ENCODE assay signal across 8 cellular contexts in genomic region chr16:30741461-30741914, GRCh38. TPM values are rescaled to one million over a fixed set of nuclear protein-coding genes. Genes with fewer than 3 reads are reported as not detected.
DNase-seq lines count a peak whose midpoint lies in the region; ATAC-seq and TF ChIP-seq lines count a peak whose summit lies in the region.

No MANE protein-coding gene starts in this region.

- POLR2A ChIA-PET in A673 (lab: Charles Lee; ENCODE audit: low non-redundant PET) = no interaction called here

- H3K4me1 ChIP-seq in A673 (ENCODE audit: insufficient read depth, low read length, poor library complexity, severe bottlenecking) = no peaks in the 10 kb centered on the region

- no TSS peak for BruUV-seq in A673 (replicated peaks; lab: Mats Ljungman, UMichigan)

- ATAC-seq in HG03196 (IDR thresholded peaks at IDR 0.05; ENCODE audit: unreplicated experiment) (no peak), HG03442 (IDR thresholded peaks at IDR 0.05; ENCODE audit: unreplicated experiment) (no peak), GM19455 (IDR thresholded peaks at IDR 0.05; ENCODE audit: unreplicated experiment) (no peak)

- no peaks in the 10 kb centered on the region for H3K9me3 ChIP-seq in A673 (ENCODE audit: low read depth, low read length, poor library complexity, severe bottlenecking)

- intact Hi-C loops in A673 (cut with micrococcal nuclease; ENCODE audit: unreplicated experiment) = no loop called here

- H3K27me3 ChIP-seq in A673 (replicated peaks; ENCODE audit: insufficient read depth, low read depth, low read length, poor library complexity) = no peaks in the 10 kb centered on the region

- peaks cover 54% of the 10 kb centered on the region for H3K36me3 ChIP-seq in A673 (ENCODE audit: insufficient read depth, low read length, poor library complexity, severe bottlenecking)

- DNase-seq in A673 (ENCODE audit: low spot score) (peak; percentile 25), HT-29 (ENCODE audit: low spot score) (peak; percentile 95), cardiac fibroblast (ENCODE audit: low read depth in 2 of 2) (peak; percentile 76 to 94), lung microvascular endothelial cell (ENCODE audit: low read depth in 2 of 2) (peak; percentile 58 to 93)
- DNase-seq in activated CD4-positive, alpha-beta T cell treated with anti-CD3 and anti-CD28 coated beads, Interleukin-2, amount 50 U/mL, for 48 hours = no peak

- TF ChIP-seq CTCF in A673 (conservative IDR thresholded peaks at IDR 0.05; ENCODE audit: low read depth, low read length) = no peak
- no peak for TF ChIP-seq CTCF in cardiac fibroblast (IDR thresholded peaks at IDR 0.05; ENCODE audit: low read depth, low read length)

- CTCF ChIA-PET in A673 (lab: Charles Lee) = no interaction called here

- no peak overlapping the region for H3K4me3 ChIP-seq in A673 (ENCODE audit: low read depth, low read length, poor library complexity, severe bottlenecking)
- no peak overlapping the region for H3K4me3 ChIP-seq in cardiac fibroblast (replicated peaks in 1 of 2; ENCODE audit: low read depth in 2 of 2, low read length in 2 of 2)

- H3K27ac ChIP-seq in A673 (ENCODE audit: low read depth, low read length, poor library complexity, severe bottlenecking) = no peak overlapping the region

RNA-seq across cellular contexts. Expression of gene PHKG2, which starts 6.7 kb away (rescaled TPM):
- total RNA-seq in A673 (2021) (35.3 and 37.8 TPM in 2 replicates), lung microvascular endothelial cell (8.9 and 10.7 TPM in 2 replicates)
- 58.3 and 69.5 TPM in 2 replicates for total RNA-seq in HT-29 (2014; rRNA removed; shearing (Covaris generic))

RNA-seq across cellular contexts. Expression of gene CFAP119, which starts 20.4 kb away (rescaled TPM):
- total RNA-seq in A673 (2021) (11.7 and 14.1 TPM in 2 replicates), lung microvascular endothelial cell (0.40 and 0.87 TPM in 2 replicates)
- 13.5 and 23.4 TPM in 2 replicates for total RNA-seq in HT-29 (2014; rRNA removed; shearing (Covaris generic))

RNA-seq across cellular contexts. Expression of gene RNF40, which starts 20.6 kb away (rescaled TPM):
- total RNA-seq in A673 (2021) (132 and 145 TPM in 2 replicates), lung microvascular endothelial cell (32.7 and 42.5 TPM in 2 replicates)
- total RNA-seq in HT-29 (2014; rRNA removed; shearing (Covaris generic)) = 99.7 and 109 TPM in 2 replicates

RNA-seq across cellular contexts. Expression of gene SRCAP, which starts 42.5 kb away (rescaled TPM):
- total RNA-seq in A673 (2021) (86.2 and 104 TPM in 2 replicates), lung microvascular endothelial cell (16.6 and 24.8 TPM in 2 replicates)
- total RNA-seq in HT-29 (2014; rRNA removed; shearing (Covaris generic)) = 33.2 and 46.2 TPM in 2 replicates

RNA-seq across cellular contexts. Expression of gene ZNF629, which starts 45.5 kb away (rescaled TPM):
- 25.3 and 26.9 TPM in 2 replicates for total RNA-seq in A673 (2021)
- total RNA-seq in HT-29 (2014; rRNA removed; shearing (Covaris generic)) = 19.8 and 21.3 TPM in 2 replicates
- 3.9 and 5.2 TPM in 2 replicates for total RNA-seq in lung microvascular endothelial cell

Comparison
In these comparisons a context has a peak if more than half of its experiments do, and no peak if none do; other contexts are left out.
1. DNase-seq: peak in A673 (single experiment), HT-29 (single experiment), cardiac fibroblast (2 of 2) and lung microvascular endothelial cell (2 of 2); none in activated CD4-positive, alpha-beta T cell treated with anti-CD3 and anti-CD28 coated beads, Interleukin-2, amount 50 U/mL, for 48 hours (0 of 2).